In the genomic region with DNA sequence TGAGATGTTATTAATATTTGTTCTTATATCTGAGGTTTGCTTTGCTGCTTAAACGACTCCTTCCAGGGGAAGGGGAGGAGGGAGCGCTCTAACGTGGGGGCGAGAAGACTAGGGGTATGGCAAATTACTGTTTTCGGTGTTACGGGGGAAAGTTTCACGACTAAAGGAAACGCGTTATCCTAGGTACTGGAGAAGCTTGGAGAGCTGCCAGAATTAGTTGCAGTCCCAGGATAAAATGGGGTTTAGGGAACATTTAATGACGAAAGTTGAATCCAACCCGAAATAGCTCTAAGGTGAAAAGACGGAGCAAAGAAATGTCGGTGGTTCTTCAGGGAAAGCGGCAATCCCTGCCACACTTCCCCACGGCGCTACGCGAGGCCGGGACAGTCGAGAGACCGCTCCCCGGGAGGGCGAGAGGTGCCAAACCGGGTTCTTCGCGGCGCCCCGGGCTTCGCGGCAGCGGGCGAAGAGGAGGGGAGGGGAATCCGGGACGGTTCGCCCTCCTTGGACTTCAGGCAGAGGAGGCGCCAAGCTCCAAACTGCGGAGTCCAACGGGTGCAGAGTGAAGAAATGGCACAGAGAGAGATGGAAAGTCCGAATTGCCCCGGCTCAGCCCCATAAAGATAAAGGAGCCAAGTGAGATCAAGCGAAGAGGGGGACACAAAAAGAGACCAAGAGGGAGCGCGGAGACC, we compare ENCODE assay signal across 8 cellular contexts. TPM values are rescaled to one million over a fixed set of nuclear protein-coding genes. Genes with fewer than 3 reads are reported as not detected.
DNase-seq lines count a peak whose midpoint lies in the region; ATAC-seq and TF ChIP-seq lines count a peak whose summit lies in the region.

No MANE protein-coding gene starts in this region.

- peaks cover 17% of the 10 kb centered on the region for H3K4me1 ChIP-seq in ACC112 (ENCODE audit: control insufficient read depth, insufficient read depth, low read length, unreplicated experiment)
- H3K4me1 ChIP-seq in esophagus (ENCODE audit: control insufficient read depth in 2 of 2, insufficient read depth in 2 of 2, low read length in 1 of 2), result no peaks in the 10 kb centered on the region

- H3K36me3 ChIP-seq in ACC112 (ENCODE audit: insufficient read depth, low read length), result no peaks in the 10 kb centered on the region
- no peaks in the 10 kb centered on the region for H3K36me3 ChIP-seq in esophagus (ENCODE audit: control insufficient read depth in 2 of 2, insufficient read depth in 2 of 2, low read length in 1 of 2)

- H3K4me3 ChIP-seq in ACC112 (ENCODE audit: low read depth, low read length), result peak overlapping the region; percentile 98
- peak overlapping the region; percentile 80 for H3K4me3 ChIP-seq in WI38 (ENCODE audit: low read depth, low read length)
- H3K4me3 ChIP-seq in esophagus (ENCODE audit: low read depth in 1 of 2, low read length in 2 of 2), result peak overlapping the region; percentile 63 to 96

- peaks cover 0 to 3% of the 10 kb centered on the region in 2 donors for H3K9me3 ChIP-seq in esophagus (ENCODE audit: control insufficient read depth in 2 of 2, insufficient read depth in 1 of 2, low read depth in 1 of 2, low read length in 1 of 2)

- H3K27me3 Mint-ChIP-seq in nephron (ENCODE audit: low read depth), result no peaks in the 10 kb centered on the region

- H3K79me2 ChIP-seq in ACC112 (ENCODE audit: control insufficient read depth, insufficient read depth, low read length, unreplicated experiment), result peaks cover 54% of the 10 kb centered on the region

- peak overlapping the region; percentile 88 for H3K27ac ChIP-seq in ACC112 (ENCODE audit: low read depth, low read length)
- H3K27ac ChIP-seq in esophagus (ENCODE audit: low read depth in 2 of 2, low read length in 1 of 2), result peak overlapping the region; percentile 85 to 86

- peak; percentile 17 for ATAC-seq in HG03108 (IDR thresholded peaks at IDR 0.05; ENCODE audit: unreplicated experiment)
- ATAC-seq in GM18873 (IDR thresholded peaks at IDR 0.05; ENCODE audit: low FRiP score, unreplicated experiment), result no peak
- no peak for ATAC-seq in HG03520 (IDR thresholded peaks at IDR 0.05; ENCODE audit: unreplicated experiment)

- peaks cover 5% of the 10 kb centered on the region for H3K36me3 Mint-ChIP-seq in nephron (ENCODE audit: low read depth)

- peak overlapping the region; percentile 93 to 98 (median 96) for H3K4me3 Mint-ChIP-seq in nephron

- no peaks in the 10 kb centered on the region for H3K27me3 ChIP-seq in ACC112 (ENCODE audit: insufficient read depth, low read length)
- no peaks in the 10 kb centered on the region for H3K27me3 ChIP-seq in esophagus (ENCODE audit: control insufficient read depth in 1 of 2, insufficient read depth in 2 of 2, low read length in 2 of 2)

- H3K9me3 Mint-ChIP-seq in nephron, result peaks cover 20% of the 10 kb centered on the region

- peak; percentile 17 for DNase-seq in GM13977 (ENCODE audit: low spot score)

- TF ChIP-seq CTCF in GM13977 (IDR thresholded peaks at IDR 0.05; ENCODE audit: extremely low read depth, insufficient read depth, missing control alignments) (no peak), WI38 (IDR thresholded peaks at IDR 0.05; ENCODE audit: low read depth, low read length) (no peak), nephron (IDR thresholded peaks at IDR 0.05; ENCODE audit: unreplicated experiment in 3 of 3) (no peak)

- 0 to 30% methylated on average over 43 of the region's 43 CpGs for WGBS in esophagus, 2 donors

- peak overlapping the region; percentile 91 to 99 (median 98) for H3K27ac Mint-ChIP-seq in nephron

- in situ Hi-C loops in GM13977 (cut with MboI; ENCODE audit: low pct_unique_long_range_greater_than_20kb, low sequenced_read_pairs, unreplicated experiment), result no loop called here

- H3K4me1 Mint-ChIP-seq in nephron, result peaks cover 22% of the 10 kb centered on the region

- H2AFZ ChIP-seq in ACC112 (ENCODE audit: low read length, unreplicated experiment), result peak overlapping the region; percentile 68

RNA-seq across cellular contexts. Expression of a gene that starts 0.7 kb away (rescaled TPM):
- 10 to 100 TPM; 28.2 to 43.7 TPM for polyA plus RNA-seq in esophagus
